7 cellular contexts compared by ENCODE assay signal in genomic region chrX:104376937-104377336, GRCh38.
"Had no signal": no experiment of that assay in that cellular context is flagged by ENCODE, and none has a peak within 500 bp of the region (broad histone marks: within the 10 kb centered on the region; RNA-seq: fewer than 3 reads in every experiment).

No MANE protein-coding gene starts in this region.

- H3K9ac ChIP-seq: GM23248 had no signal

- H3K36me3 ChIP-seq: HAP-1 had no signal

- ATAC-seq: HCT116 had no signal

- H3K27ac ChIP-seq: GM23248 had no signal

- H2AFZ ChIP-seq: GM23248 had no signal

- H3K4me1 ChIP-seq: HAP-1 had no signal

- DNase-seq: GM23248, GOT3, H7, HFFc6, IMR-90 had no signal

- H3K4me3 ChIP-seq: GM23248, HAP-1 had no signal

- H3K9me3 ChIP-seq: HAP-1 had no signal
